17 cellular contexts compared by ENCODE assay signal in the genomic region with DNA sequence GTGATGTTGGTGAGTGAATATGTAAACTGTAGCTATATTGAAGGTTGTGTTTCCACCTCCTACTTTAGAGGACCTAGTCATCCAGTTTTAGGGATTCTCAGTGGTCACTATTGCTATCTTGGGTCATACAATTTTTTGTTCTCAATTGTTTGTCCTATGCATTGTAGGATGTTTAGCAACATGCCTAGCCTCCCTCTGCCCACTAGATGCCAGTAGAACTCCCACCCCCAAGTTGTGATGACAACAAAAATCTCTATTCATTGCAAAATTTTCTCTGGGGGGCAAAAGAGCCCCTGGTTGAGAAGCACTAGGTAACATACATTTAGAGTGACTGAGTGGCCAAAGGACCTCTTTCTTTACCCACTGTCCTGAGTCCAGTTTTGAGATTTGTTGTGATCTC.
DNase-seq lines count a peak whose midpoint lies in the region; ATAC-seq, FAIRE-seq and TF ChIP-seq lines count a peak whose summit lies in the region.
"Had no signal": no experiment of that assay in that cellular context is flagged by ENCODE, and none has a peak within 500 bp of the region (broad histone marks: within the 10 kb centered on the region; RNA-seq: fewer than 3 reads in every experiment).

No MANE protein-coding gene starts in this region.

- H3K4me1 ChIP-seq in HepG2 (ENCODE audit: insufficient read depth, low read length), result no peaks in the 10 kb centered on the region
- no peaks in the 10 kb centered on the region for H3K4me1 ChIP-seq in right lobe of liver
- H3K4me1 ChIP-seq in Panc1 (ENCODE audit: control insufficient read depth, insufficient read depth, low read length), result no peaks in the 10 kb centered on the region
- H3K4me1 ChIP-seq in lower lobe of right lung, result no peaks in the 10 kb centered on the region
- H3K4me1 ChIP-seq: sigmoid colon had no signal

- H3K9ac ChIP-seq in HepG2 (ENCODE audit: insufficient read depth, low read depth, low read length), result no peak overlapping the region

- H3K4me3 ChIP-seq in HepG2 (replicated peaks in 1 of 3; ENCODE audit: insufficient read depth in 1 of 3, low read depth in 2 of 3, low read length in 3 of 3) (no peak overlapping the region), right lobe of liver (no peak overlapping the region), Panc1 (ENCODE audit: low read depth in 2 of 2, low read length in 2 of 2) (no peak overlapping the region), epithelial cell of proximal tubule (ENCODE audit: low read depth, low read length) (no peak overlapping the region), lower lobe of right lung (no peak overlapping the region)
- H3K4me3 ChIP-seq: sigmoid colon had no signal

- H3K27me3 Mint-ChIP-seq in type B pancreatic cell, result no peaks in the 10 kb centered on the region

- no peaks in the 10 kb centered on the region for H3K79me2 ChIP-seq in HepG2 (ENCODE audit: insufficient read depth, low read length)

- H3K27ac ChIP-seq in HepG2 (ENCODE audit: extremely low read length, insufficient read depth, low read length), result no peak overlapping the region
- no peak overlapping the region for H3K27ac ChIP-seq in right lobe of liver
- no peak overlapping the region for H3K27ac ChIP-seq in Panc1 (ENCODE audit: low read length)
- H3K27ac ChIP-seq in lower lobe of right lung, result no peak overlapping the region
- H3K27ac ChIP-seq: sigmoid colon had no signal

- no peaks in the 10 kb centered on the region for H3K36me3 Mint-ChIP-seq in type B pancreatic cell
- H3K36me3 Mint-ChIP-seq: CD8-positive, alpha-beta T cell had no signal

- POLR2A ChIA-PET in HepG2 (lab: Yijun Ruan, JAX) (no interaction called here), Panc1 (lab: Charles Lee) (no interaction called here)

- no TSS peak for BruUV-seq in HepG2 (replicated peaks; lab: Mats Ljungman, UMichigan)
- no TSS peak for BruUV-seq in Panc1 (replicated peaks; lab: Mats Ljungman, UMichigan)

- CTCF ChIA-PET in HepG2 (lab: Yijun Ruan, JAX; ENCODE audit: low intra/inter-chr PET ratio, low total read pairs), result no interaction called here
- CTCF ChIA-PET in Panc1 (lab: Charles Lee), result no interaction called here

- intact Hi-C loops in HepG2 (cut with micrococcal nuclease; ENCODE audit: unreplicated experiment) (no loop called here), right lobe of liver (cut with DNase I) (no loop called here), Panc1 (cut with micrococcal nuclease; ENCODE audit: unreplicated experiment) (no loop called here), lower lobe of right lung (cut with DNase I) (no loop called here)

- H3K27ac Mint-ChIP-seq in type B pancreatic cell, result no peak overlapping the region
- H3K27ac Mint-ChIP-seq: CD8-positive, alpha-beta T cell had no signal

- H3K9me3 Mint-ChIP-seq in type B pancreatic cell, result no peaks in the 10 kb centered on the region

- TF ChIP-seq RAD21 in HepG2 (CRISPR knock-in tag; IDR thresholded peaks at IDR 0.05), result no peak

- no peak overlapping the region for H3K4me2 ChIP-seq in HepG2 (ENCODE audit: low read depth, low read length)

- TF ChIP-seq EP300 in HepG2 (IDR thresholded peaks at IDR 0.05; ENCODE audit: low read depth in 2 of 2, low read length in 2 of 2) (no peak), HepG2 (CRISPR knock-in tag; IDR thresholded peaks at IDR 0.05; ENCODE audit: borderline replicate concordance) (no peak)

- no peaks in the 10 kb centered on the region for H4K20me1 ChIP-seq in HepG2 (ENCODE audit: insufficient read depth, low read length)

- no peak overlapping the region for H3K4me3 Mint-ChIP-seq in type B pancreatic cell
- H3K4me3 Mint-ChIP-seq: CD8-positive, alpha-beta T cell had no signal

- H2AFZ ChIP-seq in HepG2 (ENCODE audit: low read length), result no peak overlapping the region

- in situ Hi-C loops in HepG2 (cut with HindIII; ENCODE audit: extremely low pct_ligation_motif_present, low pct_unique_long_range_greater_than_20kb) (no loop called here), Panc1 (cut with HindIII; ENCODE audit: low pct_unique_long_range_greater_than_20kb, low sequenced_read_pairs) (no loop called here)

- H3K9me3 ChIP-seq in HepG2 (ENCODE audit: low read length) (no peaks in the 10 kb centered on the region), right lobe of liver (no peaks in the 10 kb centered on the region), Panc1 (ENCODE audit: control insufficient read depth, insufficient read depth, low read depth, low read length) (no peaks in the 10 kb centered on the region), lower lobe of right lung (no peaks in the 10 kb centered on the region)
- H3K9me3 ChIP-seq: sigmoid colon had no signal

- H3K27me3 ChIP-seq in HepG2 (ENCODE audit: control insufficient read depth in 1 of 2, insufficient read depth in 2 of 2, low read length in 2 of 2) (no peaks in the 10 kb centered on the region), right lobe of liver (no peaks in the 10 kb centered on the region), Panc1 (ENCODE audit: control insufficient read depth, insufficient read depth, low read length) (no peaks in the 10 kb centered on the region), lower lobe of right lung (ENCODE audit: low read depth) (no peaks in the 10 kb centered on the region)
- H3K27me3 ChIP-seq: sigmoid colon had no signal

- TF ChIP-seq CTCF in HepG2 (CRISPR knock-in tag; IDR thresholded peaks at IDR 0.05), result peak; percentile 42
- peak in 2 of 4 donors; percentile 5 to 26 for TF ChIP-seq CTCF in right lobe of liver (IDR thresholded peaks at IDR 0.05)
- TF ChIP-seq CTCF in Panc1 (IDR thresholded peaks at IDR 0.05), result peak; percentile 19; the same call in 1 of the 2 replicates
- TF ChIP-seq CTCF in epithelial cell of proximal tubule (conservative IDR thresholded peaks at IDR 0.05; ENCODE audit: low read depth, low read length), result peak; percentile 69
- TF ChIP-seq CTCF in type B pancreatic cell (conservative IDR thresholded peaks at IDR 0.05), result peak; percentile 54
- no peak for TF ChIP-seq CTCF in lower lobe of right lung (IDR thresholded peaks at IDR 0.05)

- no peak for DNase-seq in HepG2 (ENCODE audit: low spot score)
- no peak for DNase-seq in right lobe of liver
- DNase-seq in Panc1 (ENCODE audit: low read depth, low spot score), result no peak
- DNase-seq in epithelial cell of proximal tubule (ENCODE audit: low read depth), result no peak
- DNase-seq in type B pancreatic cell (ENCODE audit: extremely low spot score, unreplicated experiment), result no peak
- DNase-seq in lower lobe of right lung, result no peak
- no peak for DNase-seq in DMS 273 (lab: John Stamatoyannopoulos, UW; ENCODE audit: unreplicated experiment)
- DNase-seq in GDM1 (lab: John Stamatoyannopoulos, UW), result no peak
- DNase-seq: anterior cingulate cortex; CD8-positive, alpha-beta T cell; NCI-H1417; NCI-H526; sigmoid colon; stimulated activated CD4-positive, alpha-beta T cell treated with anti-CD3 and anti-CD28 coated beads, Interleukin-1b, Interleukin-23, amount 100 ng/mL, for 48 hours had no signal

- H3K36me3 ChIP-seq in HepG2 (replicated peaks in 1 of 2; ENCODE audit: control insufficient read depth in 1 of 2, insufficient read depth in 2 of 2, low read length in 2 of 2) (no peaks in the 10 kb centered on the region), right lobe of liver (no peaks in the 10 kb centered on the region), Panc1 (ENCODE audit: control insufficient read depth, insufficient read depth, low read length) (no peaks in the 10 kb centered on the region), lower lobe of right lung (no peaks in the 10 kb centered on the region)
- H3K36me3 ChIP-seq: sigmoid colon had no signal

- no peak for TF ChIP-seq POLR2A in HepG2 (IDR thresholded peaks at IDR 0.05; ENCODE audit: insufficient read depth in 1 of 2, low read depth in 2 of 2, low read length in 2 of 2)
- no peak for TF ChIP-seq POLR2A in right lobe of liver (IDR thresholded peaks at IDR 0.05)

- ATAC-seq in HepG2, result peak; percentile 57; the same call in 2 of the 3 replicates
- no peak for ATAC-seq in right lobe of liver
- ATAC-seq in Panc1, result no peak
- no peak for ATAC-seq in lower lobe of right lung
- ATAC-seq: CD8-positive, alpha-beta T cell had no signal

- H3K4me1 Mint-ChIP-seq in type B pancreatic cell (ENCODE audit: unreplicated experiment), result no peaks in the 10 kb centered on the region

- FAIRE-seq in HepG2 (lab: Jason Lieb, UNC), result no peak
- FAIRE-seq: GM19239, TTC549, urothelium cell line had no signal

TF ChIP-seq in HepG2, 621 proteins besides CTCF, POLR2A, EP300 and RAD21:
- TF ChIP-seq MTA1 (CRISPR knock-in tag; IDR thresholded peaks at IDR 0.05; ENCODE audit: borderline replicate concordance) (no peak), HOXD1 (CRISPR knock-in tag; IDR thresholded peaks at IDR 0.05) (no peak), STAG1 (CRISPR knock-in tag; IDR thresholded peaks at IDR 0.05) (peak; percentile 49; the same call in 1 of the 2 replicates)
